ENCODE assay signal across 15 cellular contexts in the genomic region with DNA sequence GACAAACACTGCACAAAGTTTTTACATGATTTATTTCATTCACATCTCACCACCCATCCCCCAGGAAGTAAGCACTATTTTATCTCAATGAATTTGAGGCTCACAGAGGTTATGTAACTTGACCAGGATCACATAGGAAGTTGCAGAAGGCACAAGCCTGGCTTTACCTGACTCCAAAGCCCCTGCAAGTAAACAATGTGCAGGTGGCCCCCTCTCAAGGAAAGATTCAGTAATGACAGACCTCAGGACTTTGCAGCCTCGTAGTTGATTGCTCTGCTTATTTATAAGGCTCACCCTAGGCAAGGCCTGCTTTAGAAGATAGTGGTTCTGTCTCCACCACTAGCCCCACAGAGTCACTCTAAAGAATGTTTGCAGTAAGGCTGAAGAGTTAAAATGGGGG.
A peak's percentile ranks its signal among the peaks of the same experiment; 100 is the strongest.
DNase-seq lines count a peak whose midpoint lies in the region; ATAC-seq and TF ChIP-seq lines count a peak whose summit lies in the region.
"Had no signal": no experiment of that assay in that cellular context is flagged by ENCODE, and none has a peak within 500 bp of the region (broad histone marks: within the 10 kb centered on the region; RNA-seq: fewer than 3 reads in every experiment).

No MANE protein-coding gene starts in this region.

- no peaks in the 10 kb centered on the region; the same call in 1 of the 2 replicates for H3K27me3 Mint-ChIP-seq in WTC11 (ENCODE audit: low read depth)

- H3K36me3 Mint-ChIP-seq in WTC11 = peaks cover 15% of the 10 kb centered on the region
- H3K36me3 Mint-ChIP-seq: CD4-positive, CD25-positive, alpha-beta regulatory T cell had no signal

- no peak for TF ChIP-seq POLR2A in erythroblast (IDR thresholded peaks at IDR 0.05; ENCODE audit: low read length)

- H3K36me3 ChIP-seq in H7 (replicated peaks; ENCODE audit: control insufficient read depth, insufficient read depth, low read length) = no peaks in the 10 kb centered on the region
- H3K36me3 ChIP-seq in mesendoderm (ENCODE audit: control insufficient read depth, insufficient read depth, low read length) = no peaks in the 10 kb centered on the region
- H3K36me3 ChIP-seq: BLaER1 treated with 17β-estradiol and CSF1 and Interleukin-3, amounts not matched to agents 10 nM and 100 nM; HAP-1 had no signal

- H2BK120ac ChIP-seq in mesendoderm (ENCODE audit: low read depth, low read length) = no peak overlapping the region

- no peak overlapping the region for H3K4ac ChIP-seq in mesendoderm (ENCODE audit: low read depth, low read length)

- POLR2A ChIA-PET in WTC11 (lab: Charles Lee) = no interaction called here

- no peak overlapping the region for H3K4me2 ChIP-seq in mesendoderm (ENCODE audit: low read length)
- H3K4me2 ChIP-seq: BLaER1 treated with 17β-estradiol and CSF1 and Interleukin-3, amounts not matched to agents 10 nM and 100 nM had no signal

- no CpG with 5 or more reads among the region's 1 CpG for WGBS in mesendoderm (ENCODE audit: extremely low coverage, insufficient coverage, low lambda C conversion rate)

- no peak overlapping the region for H3K9ac ChIP-seq in mesendoderm (ENCODE audit: low read length)
- H3K9ac ChIP-seq: BLaER1 treated with 17β-estradiol and CSF1 and Interleukin-3, amounts not matched to agents 10 nM and 100 nM had no signal

- no peaks in the 10 kb centered on the region for H3K79me2 ChIP-seq in mesendoderm (ENCODE audit: control insufficient read depth, insufficient read depth, low read length)

- H2BK5ac ChIP-seq in mesendoderm (ENCODE audit: low read length) = no peak overlapping the region

- no peak overlapping the region for H3K4me3 Mint-ChIP-seq in WTC11
- H3K4me3 Mint-ChIP-seq: CD4-positive, CD25-positive, alpha-beta regulatory T cell had no signal

- no peak overlapping the region for H2BK15ac ChIP-seq in mesendoderm (replicated peaks; ENCODE audit: low read depth)

- H3K4me3 ChIP-seq in H7 (ENCODE audit: insufficient read depth, low read depth, low read length) = no peak overlapping the region
- H3K4me3 ChIP-seq in mesendoderm (ENCODE audit: low read length) = no peak overlapping the region
- H3K4me3 ChIP-seq: BLaER1 treated with 17β-estradiol and CSF1 and Interleukin-3, amounts not matched to agents 10 nM and 100 nM; HAP-1 had no signal

- H3K4me1 ChIP-seq in mesendoderm (ENCODE audit: control insufficient read depth, low read depth, low read length) = no peaks in the 10 kb centered on the region
- H3K4me1 ChIP-seq: BLaER1 treated with 17β-estradiol and CSF1 and Interleukin-3, amounts not matched to agents 10 nM and 100 nM; HAP-1 had no signal

- no peak overlapping the region for H3K27ac Mint-ChIP-seq in WTC11
- H3K27ac Mint-ChIP-seq: CD4-positive, CD25-positive, alpha-beta regulatory T cell had no signal

- H3K79me1 ChIP-seq in mesendoderm (ENCODE audit: low read length) = no peaks in the 10 kb centered on the region

- H3K56ac ChIP-seq in mesendoderm (ENCODE audit: low read length) = no peak overlapping the region

- DNase-seq in H7 (peak; percentile 9), WTC11 (ENCODE audit: low spot score) (peak; percentile 28), iPS DF 19.7 (ENCODE audit: low read depth, low spot score) (peak; percentile 15), mesendoderm (peak; percentile 60), erythroblast (lab: John Stamatoyannopoulos, UW) (no peak), SHP77 (lab: John Stamatoyannopoulos, UW) (no peak)
- no peak for DNase-seq in stimulated activated CD4-positive, alpha-beta T cell treated with anti-CD3 and anti-CD28 coated beads, Interleukin-15, amount 100 ng/mL, for 24 hours
- DNase-seq: ACHN; CD4-positive, CD25-positive, alpha-beta regulatory T cell; DMS53; GF-D8 had no signal

- no peak overlapping the region for H3K18ac ChIP-seq in mesendoderm (ENCODE audit: low read length)

- H3K27ac ChIP-seq in mesendoderm (ENCODE audit: low read depth, low read length) = no peak overlapping the region
- H3K27ac ChIP-seq: BLaER1 treated with 17β-estradiol and CSF1 and Interleukin-3, amounts not matched to agents 10 nM and 100 nM; HL-60 had no signal

- TF ChIP-seq CTCF in WTC11 (IDR thresholded peaks at IDR 0.05) = no peak

- H3K27me3 ChIP-seq in H7 (ENCODE audit: control insufficient read depth, insufficient read depth, low read length) = no peaks in the 10 kb centered on the region
- H3K27me3 ChIP-seq in mesendoderm (ENCODE audit: insufficient read depth, low read length, poor library complexity) = no peaks in the 10 kb centered on the region
- H3K27me3 ChIP-seq: BLaER1 treated with 17β-estradiol and CSF1 and Interleukin-3, amounts not matched to agents 10 nM and 100 nM had no signal

- peaks cover 20% of the 10 kb centered on the region for H3K9me3 Mint-ChIP-seq in WTC11

- H3K4me1 Mint-ChIP-seq in WTC11 = peaks cover 17% of the 10 kb centered on the region
- H3K4me1 Mint-ChIP-seq: CD4-positive, CD25-positive, alpha-beta regulatory T cell had no signal

- no peak overlapping the region for H4K5ac ChIP-seq in mesendoderm (ENCODE audit: low read length)

- H3K23ac ChIP-seq in mesendoderm (ENCODE audit: low read length) = no peak overlapping the region

- ATAC-seq in WTC11 = peak; percentile 96
- ATAC-seq in HG02938 (IDR thresholded peaks at IDR 0.05; ENCODE audit: unreplicated experiment) = no peak

- no peak overlapping the region for H4K8ac ChIP-seq in mesendoderm (ENCODE audit: low read depth, low read length)

- CTCF ChIA-PET in WTC11 (lab: Charles Lee) = no interaction called here

- H2AK5ac ChIP-seq in mesendoderm (ENCODE audit: low read length) = no peak overlapping the region

TF ChIP-seq in WTC11, 78 proteins besides CTCF, POLR2A, EP300 and RAD21 (continues in another document):
- TF ChIP-seq ELF4 (CRISPR knock-in tag; IDR thresholded peaks at IDR 0.05; ENCODE audit: low read depth) (no peak), SOX15 (CRISPR knock-in tag; IDR thresholded peaks at IDR 0.05) (no peak), CREM (CRISPR knock-in tag; IDR thresholded peaks at IDR 0.05) (no peak), STAT6 (CRISPR knock-in tag; conservative IDR thresholded peaks at IDR 0.05; ENCODE audit: low read depth) (no peak), PRRX2 (CRISPR knock-in tag; IDR thresholded peaks at IDR 0.05) (no peak), JUN (CRISPR knock-in tag; IDR thresholded peaks at IDR 0.05) (no peak), KAT7 (CRISPR knock-in tag; IDR thresholded peaks at IDR 0.05; ENCODE audit: borderline replicate concordance) (no peak), ZNF317 (CRISPR knock-in tag; IDR thresholded peaks at IDR 0.05; ENCODE audit: borderline replicate concordance, low read depth) (no peak), SP1 (CRISPR knock-in tag; conservative IDR thresholded peaks at IDR 0.05) (no peak), TEAD4 (CRISPR knock-in tag; IDR thresholded peaks at IDR 0.05) (no peak), CDX4 (CRISPR knock-in tag; IDR thresholded peaks at IDR 0.05; ENCODE audit: borderline replicate concordance) (no peak), ZNF219 (CRISPR knock-in tag; IDR thresholded peaks at IDR 0.05; ENCODE audit: borderline replicate concordance) (no peak), ZNF416 (CRISPR knock-in tag; IDR thresholded peaks at IDR 0.05) (no peak), ATF3 (CRISPR knock-in tag; conservative IDR thresholded peaks at IDR 0.05) (no peak)
- TF ChIP-seq, protein P1, sequence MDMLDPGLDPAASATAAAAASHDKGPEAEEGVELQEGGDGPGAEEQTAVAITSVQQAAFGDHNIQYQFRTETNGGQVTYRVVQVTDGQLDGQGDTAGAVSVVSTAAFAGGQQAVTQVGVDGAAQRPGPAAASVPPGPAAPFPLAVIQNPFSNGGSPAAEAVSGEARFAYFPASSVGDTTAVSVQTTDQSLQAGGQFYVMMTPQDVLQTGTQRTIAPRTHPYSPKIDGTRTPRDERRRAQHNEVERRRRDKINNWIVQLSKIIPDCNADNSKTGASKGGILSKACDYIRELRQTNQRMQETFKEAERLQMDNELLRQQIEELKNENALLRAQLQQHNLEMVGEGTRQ (CRISPR knock-in tag; IDR thresholded peaks at IDR 0.05) = no peak
- TF ChIP-seq, protein P2, sequence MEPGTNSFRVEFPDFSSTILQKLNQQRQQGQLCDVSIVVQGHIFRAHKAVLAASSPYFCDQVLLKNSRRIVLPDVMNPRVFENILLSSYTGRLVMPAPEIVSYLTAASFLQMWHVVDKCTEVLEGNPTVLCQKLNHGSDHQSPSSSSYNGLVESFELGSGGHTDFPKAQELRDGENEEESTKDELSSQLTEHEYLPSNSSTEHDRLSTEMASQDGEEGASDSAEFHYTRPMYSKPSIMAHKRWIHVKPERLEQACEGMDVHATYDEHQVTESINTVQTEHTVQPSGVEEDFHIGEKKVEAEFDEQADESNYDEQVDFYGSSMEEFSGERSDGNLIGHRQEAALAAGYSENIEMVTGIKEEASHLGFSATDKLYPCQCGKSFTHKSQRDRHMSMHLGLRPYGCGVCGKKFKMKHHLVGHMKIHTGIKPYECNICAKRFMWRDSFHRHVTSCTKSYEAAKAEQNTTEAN (CRISPR knock-in tag; IDR thresholded peaks at IDR 0.05) = no peak

Comparison
In these comparisons a context has a peak if more than half of its experiments do, and no peak if none do; other contexts are left out.
1. DNase-seq: peak in H7 (single experiment), WTC11 (single experiment), iPS DF 19.7 (single experiment) and mesendoderm (single experiment); none in stimulated activated CD4-positive, alpha-beta T cell treated with anti-CD3 and anti-CD28 coated beads, Interleukin-15, amount 100 ng/mL, for 24 hours (single experiment), erythroblast (0 of 2) and SHP77 (0 of 2).